19 cellular contexts compared by ENCODE assay signal in genomic region chr3:194987571-194988494, GRCh38.
"Had no signal": no experiment of that assay in that cellular context is flagged by ENCODE, and none has a peak within 500 bp of the region (broad histone marks: within the 10 kb centered on the region; RNA-seq: fewer than 3 reads in every experiment).

No MANE protein-coding gene starts in this region.

- DNase-seq: activated B cell treated with CpG ODN at 0.5 μM for 24 hours; activated CD4-positive, alpha-beta T cell treated with anti-CD3 and anti-CD28 coated beads for 4 hours; activated CD8-positive, alpha-beta memory T cell treated with anti-CD3 and anti-CD28 coated beads, Interleukin-2, amount 50 U/mL, for 4 hours; activated CD8-positive, alpha-beta T cell treated with anti-CD3 and anti-CD28 coated beads for 36 hours; activated effector memory CD4-positive, alpha-beta T cell treated with Interleukin-2 at 50 U/mL for 16 hours; activated naive CD4-positive, alpha-beta T cell treated with anti-CD3 and anti-CD28 coated beads, Interleukin-2, amount 10 ng/mL, durations not matched to agents 7 days and 5 days; activated naive CD8-positive, alpha-beta T cell treated with anti-CD3 and anti-CD28 coated beads, Interleukin-2, amount 50 U/mL, for 24 hours; activated T-cell treated with anti-CD3 and anti-CD28 coated beads, Interleukin-2, amount 50 U/mL, for 4 hours; anterior cingulate cortex; cortex of kidney; kidney; left ventricle myocardium inferior; natural killer cell; retina; stomach; upper lobe of left lung had no signal

- H3K9me3 ChIP-seq: neutrophil, stomach, upper lobe of left lung had no signal

- H3K4me1 Mint-ChIP-seq: activated B cell treated with CpG ODN at 0.5 μM for 24 hours; activated naive CD4-positive, alpha-beta T cell treated with anti-CD3 and anti-CD28 coated beads, Interleukin-2, amount 10 ng/mL, durations not matched to agents 7 days and 5 days; activated naive CD8-positive, alpha-beta T cell treated with anti-CD3 and anti-CD28 coated beads, Interleukin-2, amount 50 U/mL, for 24 hours; memory B cell had no signal

- H3K9me3 Mint-ChIP-seq: activated B cell treated with CpG ODN at 0.5 μM for 24 hours; activated CD8-positive, alpha-beta T cell treated with anti-CD3 and anti-CD28 coated beads for 36 hours; activated naive CD4-positive, alpha-beta T cell treated with anti-CD3 and anti-CD28 coated beads, Interleukin-2, amount 10 ng/mL, durations not matched to agents 7 days and 5 days; activated naive CD8-positive, alpha-beta T cell treated with anti-CD3 and anti-CD28 coated beads, Interleukin-2, amount 50 U/mL, for 24 hours; activated T-cell treated with anti-CD3 and anti-CD28 coated beads, Interleukin-2, amount 50 U/mL, for 4 hours; natural killer cell had no signal

- H3K36me3 ChIP-seq: left ventricle myocardium inferior, neutrophil, stomach, upper lobe of left lung had no signal

- H3K4me3 ChIP-seq: left ventricle myocardium inferior, stomach, upper lobe of left lung had no signal

- H3K36me3 Mint-ChIP-seq: activated naive CD4-positive, alpha-beta T cell treated with anti-CD3 and anti-CD28 coated beads, Interleukin-2, amount 10 ng/mL, durations not matched to agents 7 days and 5 days; brain; memory B cell; natural killer cell had no signal

- H3K27me3 ChIP-seq: neutrophil, stomach, upper lobe of left lung had no signal

- H3K27ac ChIP-seq: left ventricle myocardium inferior, stomach, upper lobe of left lung had no signal

- H3K4me3 Mint-ChIP-seq: activated B cell treated with CpG ODN at 0.5 μM for 24 hours; activated CD8-positive, alpha-beta T cell treated with anti-CD3 and anti-CD28 coated beads for 36 hours; activated naive CD4-positive, alpha-beta T cell treated with anti-CD3 and anti-CD28 coated beads, Interleukin-2, amount 10 ng/mL, durations not matched to agents 7 days and 5 days; activated naive CD8-positive, alpha-beta T cell treated with anti-CD3 and anti-CD28 coated beads, Interleukin-2, amount 50 U/mL, for 24 hours; activated T-cell treated with anti-CD3 and anti-CD28 coated beads, Interleukin-2, amount 50 U/mL, for 4 hours; brain; memory B cell; natural killer cell had no signal

- H3K27ac Mint-ChIP-seq: activated B cell treated with CpG ODN at 0.5 μM for 24 hours; activated CD8-positive, alpha-beta T cell treated with anti-CD3 and anti-CD28 coated beads for 36 hours; activated naive CD4-positive, alpha-beta T cell treated with anti-CD3 and anti-CD28 coated beads, Interleukin-2, amount 10 ng/mL, durations not matched to agents 7 days and 5 days; activated naive CD8-positive, alpha-beta T cell treated with anti-CD3 and anti-CD28 coated beads, Interleukin-2, amount 50 U/mL, for 24 hours; memory B cell; natural killer cell had no signal
